In the genomic region with DNA sequence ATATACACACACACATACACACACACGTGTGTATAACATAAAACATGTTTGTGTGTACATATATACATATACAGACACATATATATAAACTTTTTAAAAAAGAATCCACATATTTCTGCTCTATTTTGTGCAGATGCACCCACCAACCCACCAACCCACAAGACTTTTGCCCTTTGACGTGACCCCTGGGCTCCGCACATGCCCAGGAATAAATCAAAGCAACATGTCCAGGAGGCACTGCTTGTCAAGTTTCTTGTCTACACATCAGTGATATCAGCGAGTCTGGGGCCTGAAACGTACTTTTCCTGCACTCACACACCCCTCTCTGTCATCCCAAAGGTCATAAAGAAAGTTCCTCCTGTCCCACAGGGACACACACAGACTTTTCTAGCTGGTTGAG, we compare ENCODE assay signal across 15 cellular contexts.
DNase-seq lines count a peak whose midpoint lies in the region; ATAC-seq and TF ChIP-seq lines count a peak whose summit lies in the region.
"Had no signal": no experiment of that assay in that cellular context is flagged by ENCODE, and none has a peak within 500 bp of the region (broad histone marks: within the 10 kb centered on the region; RNA-seq: fewer than 3 reads in every experiment).

No MANE protein-coding gene starts in this region.

- H3K4me3 ChIP-seq in mesenchymal stem cell (ENCODE audit: insufficient read depth in 1 of 2, low read depth in 1 of 2, low read length in 2 of 2) (no peak overlapping the region), right lobe of liver (no peak overlapping the region)

- 43% methylated on average over 4 of the region's 5 CpGs for WGBS in mesenchymal stem cell
- 64% methylated on average over 5 of the region's 5 CpGs for WGBS in right lobe of liver (ENCODE audit: insufficient coverage, low coverage, low lambda C conversion rate, missing lambda C conversion rate)

- H4K8ac ChIP-seq in mesenchymal stem cell (ENCODE audit: low read length): no peak overlapping the region

- H2AK5ac ChIP-seq in mesenchymal stem cell (ENCODE audit: low read length, severe bottlenecking): no peak overlapping the region

- no peak overlapping the region for H2BK12ac ChIP-seq in mesenchymal stem cell (ENCODE audit: low read length in 2 of 2)

- peaks cover 8% of the 10 kb centered on the region for H3K79me1 ChIP-seq in mesenchymal stem cell (replicated peaks; ENCODE audit: low read length, poor library complexity, severe bottlenecking)

- peaks cover 0 to 33% of the 10 kb centered on the region in 2 experiments for H3K36me3 ChIP-seq in mesenchymal stem cell (ENCODE audit: control insufficient read depth in 1 of 2, insufficient read depth in 2 of 2, low read depth in 1 of 2, low read length in 2 of 2)
- no peaks in the 10 kb centered on the region for H3K36me3 ChIP-seq in right lobe of liver

- no peak overlapping the region for H3K18ac ChIP-seq in mesenchymal stem cell (ENCODE audit: low read depth in 1 of 2, low read length in 2 of 2)

- H3K4ac ChIP-seq in mesenchymal stem cell (ENCODE audit: low read depth in 1 of 2, low read length in 2 of 2): no peak overlapping the region

- H3K9me3 ChIP-seq in mesenchymal stem cell (ENCODE audit: control insufficient read depth, low read length) (no peaks in the 10 kb centered on the region), right lobe of liver (no peaks in the 10 kb centered on the region)

- peaks cover 25% of the 10 kb centered on the region for H3K4me1 Mint-ChIP-seq in progenitor cell of endocrine pancreas (ENCODE audit: low read depth)

- H3K4me1 ChIP-seq in mesenchymal stem cell (ENCODE audit: control insufficient read depth, insufficient read depth, low read depth, low read length) (peaks cover 16% of the 10 kb centered on the region), right lobe of liver (no peaks in the 10 kb centered on the region)

- H3K27ac Mint-ChIP-seq in progenitor cell of endocrine pancreas: peak overlapping the region; percentile 93
- H3K27ac Mint-ChIP-seq: CD8-positive, alpha-beta T cell; HFFc6 had no signal

- H3K4me3 Mint-ChIP-seq in progenitor cell of endocrine pancreas (ENCODE audit: low read depth): peak overlapping the region; percentile 55
- H3K4me3 Mint-ChIP-seq: CD14-positive monocyte; CD8-positive, alpha-beta T cell; HFFc6 had no signal

- H2AFZ ChIP-seq in mesenchymal stem cell (ENCODE audit: low read depth, low read length): no peak overlapping the region

- H3K36me3 Mint-ChIP-seq in progenitor cell of endocrine pancreas (ENCODE audit: insufficient read depth): no peaks in the 10 kb centered on the region
- H3K36me3 Mint-ChIP-seq: CD14-positive monocyte; CD8-positive, alpha-beta T cell had no signal

- peak; percentile 33 for DNase-seq in activated CD8-positive, alpha-beta memory T cell treated with anti-CD3 and anti-CD28 coated beads for 24 hours
- no peak for DNase-seq in activated CD8-positive, alpha-beta memory T cell treated with anti-CD3 and anti-CD28 coated beads, Interleukin-2, amount 50 U/mL, for 4 hours
- DNase-seq in mesenchymal stem cell (no peak), progenitor cell of endocrine pancreas (ENCODE audit: low spot score, unreplicated experiment) (no peak), NCI-H526 (lab: John Stamatoyannopoulos, UW) (no peak), right lobe of liver (no peak), NCI-H1930 (lab: John Stamatoyannopoulos, UW) (no peak)
- DNase-seq: COR-L47, DND-41, GDM1, HCEC 1CT, HFFc6 had no signal

- TF ChIP-seq CTCF in progenitor cell of endocrine pancreas (IDR thresholded peaks at IDR 0.05; ENCODE audit: unreplicated experiment) (no peak), right lobe of liver (IDR thresholded peaks at IDR 0.05) (no peak)

- TF ChIP-seq POLR2A in right lobe of liver (IDR thresholded peaks at IDR 0.05): no peak

- no peak overlapping the region for H3K9ac ChIP-seq in mesenchymal stem cell (ENCODE audit: low read length)

- ATAC-seq in right lobe of liver: no peak
- ATAC-seq: CD8-positive, alpha-beta T cell had no signal

- no peak overlapping the region for H2BK15ac ChIP-seq in mesenchymal stem cell (ENCODE audit: low read depth, poor library complexity, severe bottlenecking)

- H2BK120ac ChIP-seq in mesenchymal stem cell (ENCODE audit: low read depth, low read length): no peak overlapping the region

- no peak overlapping the region for H3K14ac ChIP-seq in mesenchymal stem cell (ENCODE audit: low read length in 2 of 2)

- H3K27me3 ChIP-seq in mesenchymal stem cell (ENCODE audit: control insufficient read depth in 1 of 2, insufficient read depth in 1 of 2, low read length in 2 of 2) (peaks cover 0 to 22% of the 10 kb centered on the region in 2 experiments), right lobe of liver (no peaks in the 10 kb centered on the region)

- no peaks in the 10 kb centered on the region for H3K27me3 Mint-ChIP-seq in progenitor cell of endocrine pancreas

- H3K23ac ChIP-seq in mesenchymal stem cell (ENCODE audit: low read length in 2 of 2): no peak overlapping the region

- H3K27ac ChIP-seq in mesenchymal stem cell (ENCODE audit: low read length, poor library complexity, severe bottlenecking) (peak overlapping the region; percentile 7), right lobe of liver (no peak overlapping the region)
- H3K27ac ChIP-seq: 22Rv1 had no signal

- H3K4me2 ChIP-seq in mesenchymal stem cell (ENCODE audit: low read length, poor library complexity, severe bottlenecking): no peak overlapping the region

- intact Hi-C loops in right lobe of liver (cut with DNase I): no loop called here

- H4K91ac ChIP-seq in mesenchymal stem cell (ENCODE audit: low read length): no peak overlapping the region

- H2BK5ac ChIP-seq in mesenchymal stem cell (ENCODE audit: low read depth, low read length, poor library complexity, severe bottlenecking): no peak overlapping the region

- H3K9me3 Mint-ChIP-seq in progenitor cell of endocrine pancreas (ENCODE audit: low read depth): no peaks in the 10 kb centered on the region
- H3K9me3 Mint-ChIP-seq: CD8-positive, alpha-beta T cell; HFFc6 had no signal
